10 cellular contexts compared by ENCODE assay signal in genomic region chr2:19356545-19357382, GRCh38. TPM values are rescaled to one million over a fixed set of nuclear protein-coding genes. Genes with fewer than 3 reads are reported as not detected.
A peak's percentile ranks its signal among the peaks of the same experiment; 100 is the strongest.
DNase-seq lines count a peak whose midpoint lies in the region; ATAC-seq and TF ChIP-seq lines count a peak whose summit lies in the region.
"Had no signal": no experiment of that assay in that cellular context is flagged by ENCODE, and none has a peak within 500 bp of the region (broad histone marks: within the 10 kb centered on the region; RNA-seq: fewer than 3 reads in every experiment).

No MANE protein-coding gene starts in this region.

- no peak for TF ChIP-seq POLR2A in vagina (IDR thresholded peaks at IDR 0.05)

- ATAC-seq in natural killer cell (no peak), HG03469 (IDR thresholded peaks at IDR 0.05; ENCODE audit: unreplicated experiment) (no peak)
- ATAC-seq in natural killer cell treated with Interleukin-12 subunit alpha and Interleukin-12 subunit beta and Interleukin-15 and Interleukin-18, amount 100 ng/mL, for 72 hours: no peak

- H3K27me3 Mint-ChIP-seq in natural killer cell (ENCODE audit: low read depth in 2 of 2): peaks cover 74% of the 10 kb centered on the region in 2 donors
- H3K27me3 Mint-ChIP-seq in natural killer cell treated with Interleukin-12 subunit alpha and Interleukin-12 subunit beta and Interleukin-15 and Interleukin-18, amount 100 ng/mL, for 72 hours: peaks cover 67 to 70% of the 10 kb centered on the region in 2 donors

- H3K9me3 Mint-ChIP-seq in natural killer cell: no peaks in the 10 kb centered on the region
- no peaks in the 10 kb centered on the region for H3K9me3 Mint-ChIP-seq in natural killer cell treated with Interleukin-12 subunit alpha and Interleukin-12 subunit beta and Interleukin-15 and Interleukin-18, amount 100 ng/mL, for 72 hours

- H3K9me3 ChIP-seq in colonic mucosa: no peaks in the 10 kb centered on the region
- H3K9me3 ChIP-seq in muscle layer of colon (ENCODE audit: low read length): no peaks in the 10 kb centered on the region
- H3K9me3 ChIP-seq in vagina: no peaks in the 10 kb centered on the region

- H3K36me3 ChIP-seq in colonic mucosa (no peaks in the 10 kb centered on the region), muscle layer of colon (ENCODE audit: insufficient read depth, low read length) (peaks cover 6% of the 10 kb centered on the region), vagina (peaks cover 0 to 12% of the 10 kb centered on the region in 2 donors)

- peaks cover 22 to 37% of the 10 kb centered on the region in 2 donors for H3K4me1 Mint-ChIP-seq in natural killer cell
- H3K4me1 Mint-ChIP-seq in natural killer cell treated with Interleukin-12 subunit alpha and Interleukin-12 subunit beta and Interleukin-15 and Interleukin-18, amount 100 ng/mL, for 72 hours (ENCODE audit: low read depth in 2 of 2): peaks cover 3 to 29% of the 10 kb centered on the region in 2 donors

- no peak for TF ChIP-seq CTCF in natural killer cell (IDR thresholded peaks at IDR 0.05)
- TF ChIP-seq CTCF in colonic mucosa (IDR thresholded peaks at IDR 0.05): no peak
- no peak for TF ChIP-seq CTCF in vagina (IDR thresholded peaks at IDR 0.05)

- H3K4me3 ChIP-seq in colonic mucosa (peak overlapping the region; percentile 52), muscle layer of colon (ENCODE audit: low read depth in 1 of 2, low read length in 2 of 2) (peak overlapping the region; percentile 67 to 86), vagina (peak overlapping the region; percentile 53 to 56)

- DNase-seq in natural killer cell: no peak
- no peak for DNase-seq in natural killer cell treated with Interleukin-12 subunit alpha and Interleukin-12 subunit beta and Interleukin-15 and Interleukin-18, amount 100 ng/mL, for 72 hours (ENCODE audit: low spot score)
- no peak for DNase-seq in colonic mucosa
- DNase-seq in vagina (ENCODE audit: extremely low spot score in 2 of 2): no peak
- no peak for DNase-seq in posterior vena cava (ENCODE audit: low spot score)
- no peak for DNase-seq in NCI-H1048 (lab: John Stamatoyannopoulos, UW)
- DNase-seq: effector CD4-positive, alpha-beta T cell had no signal

- no peaks in the 10 kb centered on the region for H3K36me3 Mint-ChIP-seq in natural killer cell
- no peaks in the 10 kb centered on the region for H3K36me3 Mint-ChIP-seq in natural killer cell treated with Interleukin-12 subunit alpha and Interleukin-12 subunit beta and Interleukin-15 and Interleukin-18, amount 100 ng/mL, for 72 hours

- H3K9ac ChIP-seq in colonic mucosa (ENCODE audit: low read depth in 2 of 2, low read length in 2 of 2) (peak overlapping the region in 1 of 2 donors; percentile 66), muscle layer of colon (ENCODE audit: low read length) (peak overlapping the region; percentile 45)

- no peak overlapping the region for H3K27ac Mint-ChIP-seq in natural killer cell
- no peak overlapping the region for H3K27ac Mint-ChIP-seq in natural killer cell treated with Interleukin-12 subunit alpha and Interleukin-12 subunit beta and Interleukin-15 and Interleukin-18, amount 100 ng/mL, for 72 hours

- intact Hi-C loops in natural killer cell (cut with micrococcal nuclease): no loop called here
- intact Hi-C loops in colonic mucosa (cut with DNase I): loop anchor here (5.0 to 10.0 kb wide), 2 partner anchors 372 to 506 kb away; no protein-coding TSS in a partner anchor
- intact Hi-C loops in vagina (cut with DNase I): no loop called here
- intact Hi-C loops in posterior vena cava (cut with DNase I): loop anchor here in 1 of 2 donors (5.0 to 10.0 kb wide), 3 partner anchors 372 to 969 kb away; no protein-coding TSS in a partner anchor

- H3K27ac ChIP-seq in colonic mucosa (no peak overlapping the region), muscle layer of colon (ENCODE audit: low read depth, low read length) (peak overlapping the region; percentile 83), vagina (peak overlapping the region; percentile 76)
- H3K27ac ChIP-seq: SK-N-MC had no signal

- H3K4me1 ChIP-seq in colonic mucosa (no peaks in the 10 kb centered on the region), muscle layer of colon (ENCODE audit: insufficient read depth, low read length) (peaks cover 16% of the 10 kb centered on the region), vagina (peaks cover 20% of the 10 kb centered on the region)

- H3K27me3 ChIP-seq in colonic mucosa: peaks cover 41% of the 10 kb centered on the region
- peaks cover 8 to 42% of the 10 kb centered on the region in 2 donors for H3K27me3 ChIP-seq in muscle layer of colon (ENCODE audit: control insufficient read depth in 1 of 2, insufficient read depth in 2 of 2, low read length in 2 of 2)
- no peaks in the 10 kb centered on the region for H3K27me3 ChIP-seq in vagina

- H3K4me3 Mint-ChIP-seq in natural killer cell: peak overlapping the region; percentile 37
- no peak overlapping the region for H3K4me3 Mint-ChIP-seq in natural killer cell treated with Interleukin-12 subunit alpha and Interleukin-12 subunit beta and Interleukin-15 and Interleukin-18, amount 100 ng/mL, for 72 hours

RNA-seq across cellular contexts. Expression of gene OSR1, which starts 1.7 kb away (rescaled TPM):
- total RNA-seq in natural killer cell (not detected), colonic mucosa (1 to 10 TPM; 1.7 to 2.4 TPM), vagina (5.9 TPM), posterior vena cava (10 to 100 TPM; 74.0 to 78.3 TPM)
- total RNA-seq in natural killer cell treated with Interleukin-12 subunit alpha and Interleukin-12 subunit beta and Interleukin-15 and Interleukin-18, amount 100 ng/mL, for 72 hours: not detected

Comparison
In these comparisons a context has a peak if more than half of its experiments do, and no peak if none do; other contexts are left out.
1. RNA of gene OSR1, which starts 1.7 kb away (total RNA-seq): 74.0 to 78.3 TPM in posterior vena cava; 5.9 TPM in vagina (single experiment), 1.7 to 2.4 TPM in colonic mucosa, not detected in natural killer cell treated with Interleukin-12 subunit alpha and Interleukin-12 subunit beta and Interleukin-15 and Interleukin-18, amount 100 ng/mL, for 72 hours and not detected in natural killer cell; every median in the first group is over 10 times any median in the second.
2. Peak in every context shown above with its lines, with median percentiles within 50 percentile points of each other: H3K4me3 ChIP-seq.